ENCODE assay signal across 14 cellular contexts in the genomic region with DNA sequence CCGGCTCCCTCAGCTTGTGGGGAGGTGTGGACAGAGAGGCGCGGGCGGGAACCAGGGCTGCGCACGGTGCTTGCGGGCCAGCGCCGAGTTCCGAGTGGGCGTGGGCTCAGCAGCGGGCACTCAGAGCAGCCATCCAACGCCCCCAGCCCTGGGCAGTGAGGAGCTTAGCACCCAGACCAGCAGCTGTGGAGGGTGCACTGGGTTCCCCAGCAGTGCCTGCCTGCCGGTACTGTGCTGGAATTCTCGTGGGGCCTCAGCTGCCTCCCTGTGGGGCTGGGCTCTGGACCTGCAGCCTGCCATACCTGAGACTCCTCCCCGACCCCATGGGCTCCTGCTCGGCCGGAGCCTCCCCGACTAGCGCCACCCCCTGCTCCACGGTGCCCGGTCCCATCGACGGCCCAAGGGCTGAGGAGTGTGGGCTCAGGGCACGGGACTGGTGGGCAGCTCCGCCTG.
DNase-seq lines count a peak whose midpoint lies in the region; ATAC-seq, FAIRE-seq and TF ChIP-seq lines count a peak whose summit lies in the region.
"Had no signal": no experiment of that assay in that cellular context is flagged by ENCODE, and none has a peak within 500 bp of the region (broad histone marks: within the 10 kb centered on the region; RNA-seq: fewer than 3 reads in every experiment).

No MANE protein-coding gene starts in this region.

- peaks cover 2 to 20% (median 4%) of the 10 kb centered on the region in 7 donors for H3K9me3 Mint-ChIP-seq in CD14-positive monocyte
- H3K9me3 Mint-ChIP-seq in stimulated activated effector memory CD8-positive, alpha-beta T cell treated with anti-CD3 and anti-CD28 coated beads, Interleukin-12 subunit alpha, Interleukin-12 subunit beta, amount 100 ng/mL, for 72 hours: no peaks in the 10 kb centered on the region

- H3K36me3 ChIP-seq in BE2C: no peaks in the 10 kb centered on the region
- no peaks in the 10 kb centered on the region for H3K36me3 ChIP-seq in kidney (ENCODE audit: control insufficient read depth in 1 of 2, insufficient read depth in 2 of 2, low read length in 2 of 2)
- no peaks in the 10 kb centered on the region for H3K36me3 ChIP-seq in colonic mucosa
- H3K36me3 ChIP-seq: BLaER1 had no signal

- peaks cover 0 to 2% (median 0%) of the 10 kb centered on the region in 3 donors for H3K27me3 Mint-ChIP-seq in CD14-positive monocyte (ENCODE audit: low read depth in 3 of 3)

- no peak overlapping the region for H3K9ac ChIP-seq in kidney (ENCODE audit: low read length in 2 of 2)
- no peak overlapping the region for H3K9ac ChIP-seq in colonic mucosa (ENCODE audit: low read depth in 2 of 2, low read length in 2 of 2)
- H3K9ac ChIP-seq: BLaER1 had no signal

- no peaks in the 10 kb centered on the region for H3K27me3 ChIP-seq in BE2C
- no peaks in the 10 kb centered on the region for H3K27me3 ChIP-seq in colonic mucosa
- H3K27me3 ChIP-seq: BLaER1 had no signal

- H3K4me3 Mint-ChIP-seq in CD14-positive monocyte: no peak overlapping the region
- no peak overlapping the region for H3K4me3 Mint-ChIP-seq in stimulated activated effector memory CD8-positive, alpha-beta T cell treated with anti-CD3 and anti-CD28 coated beads, Interleukin-12 subunit alpha, Interleukin-12 subunit beta, amount 100 ng/mL, for 72 hours
- H3K4me3 Mint-ChIP-seq: CD4-positive, CD25-positive, alpha-beta regulatory T cell had no signal

- no peaks in the 10 kb centered on the region for H3K4me1 Mint-ChIP-seq in CD14-positive monocyte
- no peaks in the 10 kb centered on the region for H3K4me1 Mint-ChIP-seq in stimulated activated effector memory CD8-positive, alpha-beta T cell treated with anti-CD3 and anti-CD28 coated beads, Interleukin-12 subunit alpha, Interleukin-12 subunit beta, amount 100 ng/mL, for 72 hours
- H3K4me1 Mint-ChIP-seq: CD4-positive, CD25-positive, alpha-beta regulatory T cell had no signal

- peak; percentile 24 for ATAC-seq in stimulated activated effector memory CD8-positive, alpha-beta T cell treated with anti-CD3 and anti-CD28 coated beads, Interleukin-12 subunit alpha, Interleukin-12 subunit beta, amount 100 ng/mL, for 72 hours
- no peak for ATAC-seq in GM21786 (IDR thresholded peaks at IDR 0.05; ENCODE audit: unreplicated experiment)
- ATAC-seq: A549, HCT116 had no signal

- H3K36me3 Mint-ChIP-seq in CD14-positive monocyte: no peaks in the 10 kb centered on the region
- no peaks in the 10 kb centered on the region for H3K36me3 Mint-ChIP-seq in stimulated activated effector memory CD8-positive, alpha-beta T cell treated with anti-CD3 and anti-CD28 coated beads, Interleukin-12 subunit alpha, Interleukin-12 subunit beta, amount 100 ng/mL, for 72 hours
- H3K36me3 Mint-ChIP-seq: CD4-positive, CD25-positive, alpha-beta regulatory T cell had no signal

- H3K4me1 ChIP-seq in BE2C (no peaks in the 10 kb centered on the region), kidney (ENCODE audit: control insufficient read depth in 1 of 2, insufficient read depth in 1 of 2, low read depth in 1 of 2, low read length in 2 of 2) (no peaks in the 10 kb centered on the region), colonic mucosa (no peaks in the 10 kb centered on the region)
- H3K4me1 ChIP-seq: A549, BLaER1 had no signal

- no peak overlapping the region for H3K27ac ChIP-seq in kidney (ENCODE audit: low read depth in 2 of 2, low read length in 2 of 2)
- no peak overlapping the region for H3K27ac ChIP-seq in colonic mucosa
- H3K27ac ChIP-seq: A549, BLaER1 had no signal

- TF ChIP-seq CTCF in BE2C (IDR thresholded peaks at IDR 0.05; ENCODE audit: low read depth, low read length) (no peak), CD14-positive monocyte (IDR thresholded peaks at IDR 0.05) (no peak), kidney (IDR thresholded peaks at IDR 0.05; ENCODE audit: borderline replicate concordance, extremely low read depth, insufficient read depth) (no peak), colonic mucosa (IDR thresholded peaks at IDR 0.05) (no peak)

- no peak overlapping the region for H3K27ac Mint-ChIP-seq in CD14-positive monocyte
- no peak overlapping the region for H3K27ac Mint-ChIP-seq in stimulated activated effector memory CD8-positive, alpha-beta T cell treated with anti-CD3 and anti-CD28 coated beads, Interleukin-12 subunit alpha, Interleukin-12 subunit beta, amount 100 ng/mL, for 72 hours
- H3K27ac Mint-ChIP-seq: CD4-positive, CD25-positive, alpha-beta regulatory T cell had no signal

- no peaks in the 10 kb centered on the region; the same call in 1 of the 2 replicates for H3K9me3 ChIP-seq in BE2C
- H3K9me3 ChIP-seq in kidney (ENCODE audit: control insufficient read depth in 1 of 2, low read length in 2 of 2): no peaks in the 10 kb centered on the region
- no peaks in the 10 kb centered on the region for H3K9me3 ChIP-seq in colonic mucosa
- H3K9me3 ChIP-seq: A549 had no signal

- H3K4me3 ChIP-seq in BE2C (ENCODE audit: low read depth, low read length): no peak overlapping the region
- H3K4me3 ChIP-seq in kidney (ENCODE audit: low read length in 2 of 2): no peak overlapping the region
- H3K4me3 ChIP-seq in colonic mucosa: no peak overlapping the region
- H3K4me3 ChIP-seq: A549, BLaER1 had no signal

- peak; percentile 5 for DNase-seq in BE2C
- peak; percentile 41 for DNase-seq in CD14-positive monocyte (ENCODE audit: low spot score)
- DNase-seq in kidney: peak; percentile 65
- DNase-seq in stimulated activated effector memory CD8-positive, alpha-beta T cell treated with anti-CD3 and anti-CD28 coated beads, Interleukin-12 subunit alpha, Interleukin-12 subunit beta, amount 100 ng/mL, for 72 hours (ENCODE audit: low spot score in 2 of 2): no peak
- DNase-seq in colonic mucosa: no peak
- no peak for DNase-seq in AML-193 (lab: John Stamatoyannopoulos, UW)
- DNase-seq: CD4-positive, CD25-positive, alpha-beta regulatory T cell; DMS53; GF-D8 had no signal

- intact Hi-C loops in CD14-positive monocyte (cut with micrococcal nuclease) (no loop called here), kidney (cut with DNase I) (no loop called here), colonic mucosa (cut with DNase I) (no loop called here)

- no peak for FAIRE-seq in kidney (lab: Jason Lieb, UNC)
- FAIRE-seq: A549, GM19239 had no signal

Comparison
In these comparisons a context has a peak if more than half of its experiments do, and no peak if none do; other contexts are left out.
1. DNase-seq: peak in BE2C (single experiment), CD14-positive monocyte (single experiment) and kidney (single experiment); none in stimulated activated effector memory CD8-positive, alpha-beta T cell treated with anti-CD3 and anti-CD28 coated beads, Interleukin-12 subunit alpha, Interleukin-12 subunit beta, amount 100 ng/mL, for 72 hours (0 of 2), colonic mucosa (single experiment) and AML-193 (0 of 2).